ENCODE assay signal across 9 cellular contexts in the genomic region with DNA sequence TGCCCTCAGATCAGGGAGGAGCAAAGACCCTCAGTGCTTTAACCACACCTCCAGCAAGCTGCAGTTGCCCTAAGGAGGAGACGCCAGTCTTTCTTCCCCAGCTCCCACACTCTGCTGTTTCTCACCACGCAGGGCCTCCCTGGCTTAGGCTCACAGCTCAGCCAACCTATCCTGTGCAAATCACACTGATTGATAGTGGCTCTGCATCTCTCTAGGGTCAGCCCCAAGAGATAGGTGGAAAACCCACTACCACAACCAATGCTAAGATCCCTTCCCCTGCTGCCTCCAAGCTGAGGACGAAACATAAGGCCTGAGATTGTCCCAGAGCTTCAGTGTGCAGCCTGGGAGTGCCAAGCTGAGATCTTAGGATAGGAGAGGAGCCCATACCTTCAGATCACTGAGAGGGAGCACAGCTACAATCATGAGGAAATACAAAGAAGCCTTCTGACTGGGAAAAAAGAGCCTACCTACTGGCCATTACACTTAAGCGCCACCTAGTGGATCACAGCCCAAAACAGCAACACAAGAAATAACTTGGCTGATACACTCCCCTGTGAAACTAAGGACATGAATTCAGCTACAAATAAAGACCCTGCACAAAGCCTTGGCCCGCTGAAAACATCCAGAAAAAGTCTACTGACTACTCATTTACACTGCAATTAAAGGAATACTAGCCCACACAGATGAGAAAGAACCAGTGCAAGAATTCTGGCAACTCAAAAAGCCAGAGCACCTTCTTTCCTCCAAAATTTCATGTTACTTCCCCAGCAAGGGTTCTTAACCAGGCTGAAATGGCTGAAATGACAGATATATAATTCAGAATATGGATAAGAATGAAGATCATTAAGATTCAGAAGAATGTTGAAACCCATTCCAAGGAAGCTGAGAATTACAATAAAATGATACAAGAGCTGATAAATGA.
DNase-seq lines count a peak whose midpoint lies in the region; ATAC-seq and TF ChIP-seq lines count a peak whose summit lies in the region.
"Had no signal": no experiment of that assay in that cellular context is flagged by ENCODE, and none has a peak within 500 bp of the region (broad histone marks: within the 10 kb centered on the region; RNA-seq: fewer than 3 reads in every experiment).

No MANE protein-coding gene starts in this region.

- no peaks in the 10 kb centered on the region for H3K4me1 Mint-ChIP-seq in activated CD4-positive, alpha-beta T cell treated with anti-CD3 and anti-CD28 coated beads, Interleukin-2, amount 10 ng/mL, durations not matched to agents 24 days and 14 days

- CTCF ChIA-PET in SK-N-SH (lab: Yijun Ruan, JAX), result interaction anchor here (0.6 to 5.8 kb wide), 30 partner anchors 8 to 581 kb away, joined by 3 to 73 read pairs (median 4); no protein-coding TSS in a partner anchor

- ATAC-seq in GM21576 (IDR thresholded peaks at IDR 0.05; ENCODE audit: unreplicated experiment), result peak; percentile 69
- no peak for ATAC-seq in activated CD4-positive, CD25-positive, alpha-beta regulatory T cell treated with anti-CD3 and anti-CD28 coated beads, Interleukin-2, amount 50 U/mL, for 24 hours

- no peak for TF ChIP-seq POLR2A in esophagus squamous epithelium (IDR thresholded peaks at IDR 0.05)

- no peak overlapping the region for H3K27ac Mint-ChIP-seq in activated CD4-positive, alpha-beta T cell treated with anti-CD3 and anti-CD28 coated beads, Interleukin-2, amount 10 ng/mL, durations not matched to agents 24 days and 14 days
- H3K27ac Mint-ChIP-seq: dendritic cell treated with granulocyte-macrophage colony-stimulating factor and Interleukin-4, amounts not matched to agents 40 ng/mL and 50 ng/mL, for 4 days had no signal

- no peaks in the 10 kb centered on the region for H3K36me3 ChIP-seq in SK-N-SH (replicated peaks in 1 of 2; ENCODE audit: control insufficient read depth in 1 of 2, insufficient read depth in 2 of 2, low read length in 1 of 2)
- no peaks in the 10 kb centered on the region for H3K36me3 ChIP-seq in esophagus squamous epithelium
- no peaks in the 10 kb centered on the region for H3K36me3 ChIP-seq in osteoblast (ENCODE audit: insufficient read depth, low read length)

- H4K20me1 ChIP-seq in SK-N-SH (ENCODE audit: insufficient read depth) (no peaks in the 10 kb centered on the region), osteoblast (ENCODE audit: insufficient read depth, low read length) (no peaks in the 10 kb centered on the region)

- peak; percentile 87 for TF ChIP-seq CTCF in SK-N-SH (IDR thresholded peaks at IDR 0.05)
- TF ChIP-seq CTCF in esophagus squamous epithelium (IDR thresholded peaks at IDR 0.05), result peak; percentile 18 to 70 (median 36)
- TF ChIP-seq CTCF in osteoblast (IDR thresholded peaks at IDR 0.05; ENCODE audit: extremely low read depth, low read depth, low read length), result peak; percentile 88

- no peak overlapping the region for H3K27ac ChIP-seq in SK-N-SH (ENCODE audit: low read depth in 2 of 2, low read length in 1 of 2)
- H3K27ac ChIP-seq in esophagus squamous epithelium, result no peak overlapping the region
- no peak overlapping the region for H3K27ac ChIP-seq in osteoblast (ENCODE audit: low read depth, low read length)

- TF ChIP-seq EP300 in SK-N-SH (IDR thresholded peaks at IDR 0.05; ENCODE audit: borderline replicate concordance in 1 of 2, low read depth in 1 of 2, low read length in 1 of 2), result no peak

- no peak overlapping the region for H3K4me2 ChIP-seq in SK-N-SH
- no peak overlapping the region for H3K4me2 ChIP-seq in osteoblast (ENCODE audit: insufficient read depth, low read length)

- H3K9me3 ChIP-seq in SK-N-SH (no peaks in the 10 kb centered on the region; the same call in 1 of the 2 replicates), esophagus squamous epithelium (no peaks in the 10 kb centered on the region), osteoblast (ENCODE audit: low read depth, low read length) (no peaks in the 10 kb centered on the region)

- H3K4me3 Mint-ChIP-seq in activated CD4-positive, alpha-beta T cell treated with anti-CD3 and anti-CD28 coated beads, Interleukin-2, amount 10 ng/mL, durations not matched to agents 24 days and 14 days, result no peak overlapping the region
- H3K4me3 Mint-ChIP-seq: dendritic cell treated with granulocyte-macrophage colony-stimulating factor and Interleukin-4, amounts not matched to agents 40 ng/mL and 50 ng/mL, for 4 days had no signal

- WGBS in SK-N-SH (ENCODE audit: low lambda C conversion rate), result 6% methylated on average over 4 of the region's 5 CpGs
- WGBS in esophagus squamous epithelium, 2 donors, result 45 to 59% methylated on average over 4 to 5 of the region's 5 CpGs

- H3K36me3 Mint-ChIP-seq in activated CD4-positive, alpha-beta T cell treated with anti-CD3 and anti-CD28 coated beads, Interleukin-2, amount 10 ng/mL, durations not matched to agents 24 days and 14 days (ENCODE audit: low read depth), result no peaks in the 10 kb centered on the region

- no peaks in the 10 kb centered on the region for H3F3A ChIP-seq in SK-N-SH (replicated peaks; ENCODE audit: insufficient read depth)

- H3K9ac ChIP-seq in SK-N-SH, result no peak overlapping the region

- peaks cover 1% of the 10 kb centered on the region for H3K27me3 Mint-ChIP-seq in activated CD4-positive, alpha-beta T cell treated with anti-CD3 and anti-CD28 coated beads, Interleukin-2, amount 10 ng/mL, durations not matched to agents 24 days and 14 days
- H3K27me3 Mint-ChIP-seq: dendritic cell treated with granulocyte-macrophage colony-stimulating factor and Interleukin-4, amounts not matched to agents 40 ng/mL and 50 ng/mL, for 4 days had no signal

- intact Hi-C loops in activated CD4-positive, alpha-beta T cell treated with anti-CD3 and anti-CD28 coated beads, Interleukin-2, amount 10 ng/mL, durations not matched to agents 24 days and 14 days (cut with micrococcal nuclease), result loop anchor here (1.0 to 10.0 kb wide), 2 partner anchors 148 to 356 kb away; no protein-coding TSS in a partner anchor
- intact Hi-C loops in esophagus squamous epithelium (cut with DNase I), result no loop called here

- TF ChIP-seq RAD21 in SK-N-SH (IDR thresholded peaks at IDR 0.05; ENCODE audit: low read length), result peak; percentile 71

- H3K4me3 ChIP-seq in SK-N-SH (ENCODE audit: low read depth in 2 of 2, low read length in 1 of 2) (no peak overlapping the region), esophagus squamous epithelium (no peak overlapping the region), osteoblast (ENCODE audit: insufficient read depth, low read length) (no peak overlapping the region)

- POLR2A ChIA-PET in SK-N-SH (lab: Yijun Ruan, JAX), result no interaction called here

- peak; percentile 80 for DNase-seq in activated CD4-positive, alpha-beta T cell treated with anti-CD3 and anti-CD28 coated beads, Interleukin-2, amount 10 ng/mL, durations not matched to agents 24 days and 14 days
- no peak for DNase-seq in activated CD4-positive, alpha-beta T cell treated with anti-CD3 and anti-CD28 coated beads, Interleukin-2, amount 50 U/mL, for 4 hours
- DNase-seq in Kasumi-1 (lab: John Stamatoyannopoulos, UW), result peak; percentile 77 to 81
- DNase-seq in SK-N-SH, result peak; percentile 36
- DNase-seq in esophagus squamous epithelium (lab: John Stamatoyannopoulos, UW), result no peak
- DNase-seq in osteoblast (ENCODE audit: insufficient read length, low spot score, missing footprints), result peak; percentile 54

- peaks cover 3% of the 10 kb centered on the region; the same call in 1 of the 2 replicates for H3K9me2 ChIP-seq in SK-N-SH

- no peaks in the 10 kb centered on the region for H3K27me3 ChIP-seq in SK-N-SH (ENCODE audit: insufficient read depth)
- H3K27me3 ChIP-seq in esophagus squamous epithelium, result no peaks in the 10 kb centered on the region
- no peaks in the 10 kb centered on the region for H3K27me3 ChIP-seq in osteoblast (ENCODE audit: insufficient read depth, low read length)

- H2AFZ ChIP-seq in SK-N-SH (ENCODE audit: low read depth), result no peak overlapping the region
- peak overlapping the region; percentile 60 for H2AFZ ChIP-seq in osteoblast (ENCODE audit: low read length)

- H3K79me2 ChIP-seq in SK-N-SH (ENCODE audit: insufficient read depth) (no peaks in the 10 kb centered on the region), osteoblast (ENCODE audit: insufficient read depth, low read length) (no peaks in the 10 kb centered on the region)

- H3K4me1 ChIP-seq in SK-N-SH (ENCODE audit: control insufficient read depth in 1 of 2, insufficient read depth in 2 of 2, low read depth in 1 of 2, low read length in 1 of 2) (no peaks in the 10 kb centered on the region), esophagus squamous epithelium (no peaks in the 10 kb centered on the region), osteoblast (ENCODE audit: insufficient read depth, low read length) (no peaks in the 10 kb centered on the region)

- H3K9me3 Mint-ChIP-seq in activated CD4-positive, alpha-beta T cell treated with anti-CD3 and anti-CD28 coated beads, Interleukin-2, amount 10 ng/mL, durations not matched to agents 24 days and 14 days, result no peaks in the 10 kb centered on the region
- H3K9me3 Mint-ChIP-seq: dendritic cell treated with granulocyte-macrophage colony-stimulating factor and Interleukin-4, amounts not matched to agents 40 ng/mL and 50 ng/mL, for 4 days had no signal

TF ChIP-seq in SK-N-SH, 30 proteins besides CTCF, POLR2A, EP300 and RAD21 (continues in another document):
- TF ChIP-seq YY1 (IDR thresholded peaks at IDR 0.05; ENCODE audit: low read depth) (no peak), RCOR1 (IDR thresholded peaks at IDR 0.05; ENCODE audit: low read length) (no peak), SMC3 (IDR thresholded peaks at IDR 0.05; ENCODE audit: low read depth, low read length) (peak; percentile 78), ELF1 (IDR thresholded peaks at IDR 0.05) (no peak), GATA2 (CRISPR knock-in tag; IDR thresholded peaks at IDR 0.05) (no peak)
- TF ChIP-seq, protein P1, sequence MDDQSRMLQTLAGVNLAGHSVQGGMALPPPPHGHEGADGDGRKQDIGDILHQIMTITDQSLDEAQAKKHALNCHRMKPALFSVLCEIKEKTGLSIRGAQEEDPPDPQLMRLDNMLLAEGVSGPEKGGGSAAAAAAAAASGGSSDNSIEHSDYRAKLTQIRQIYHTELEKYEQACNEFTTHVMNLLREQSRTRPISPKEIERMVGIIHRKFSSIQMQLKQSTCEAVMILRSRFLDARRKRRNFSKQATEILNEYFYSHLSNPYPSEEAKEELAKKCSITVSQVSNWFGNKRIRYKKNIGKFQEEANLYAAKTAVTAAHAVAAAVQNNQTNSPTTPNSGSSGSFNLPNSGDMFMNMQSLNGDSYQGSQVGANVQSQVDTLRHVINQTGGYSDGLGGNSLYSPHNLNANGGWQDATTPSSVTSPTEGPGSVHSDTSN (IDR thresholded peaks at IDR 0.05), result no peak

Comparison
In these comparisons a context has a peak if more than half of its experiments do, and no peak if none do; other contexts are left out.
1. DNase-seq: peak in activated CD4-positive, alpha-beta T cell treated with anti-CD3 and anti-CD28 coated beads, Interleukin-2, amount 10 ng/mL, durations not matched to agents 24 days and 14 days (single experiment), Kasumi-1 (2 of 2), SK-N-SH (single experiment) and osteoblast (single experiment); none in activated CD4-positive, alpha-beta T cell treated with anti-CD3 and anti-CD28 coated beads, Interleukin-2, amount 50 U/mL, for 4 hours (0 of 2) and esophagus squamous epithelium (single experiment).
2. CTCF ChIP-seq: peak in every context shown above with its lines; median percentile 88 in osteoblast; 87 in SK-N-SH; 36 in esophagus squamous epithelium.